ENCODE assay signal across 9 cellular contexts in the genomic region with DNA sequence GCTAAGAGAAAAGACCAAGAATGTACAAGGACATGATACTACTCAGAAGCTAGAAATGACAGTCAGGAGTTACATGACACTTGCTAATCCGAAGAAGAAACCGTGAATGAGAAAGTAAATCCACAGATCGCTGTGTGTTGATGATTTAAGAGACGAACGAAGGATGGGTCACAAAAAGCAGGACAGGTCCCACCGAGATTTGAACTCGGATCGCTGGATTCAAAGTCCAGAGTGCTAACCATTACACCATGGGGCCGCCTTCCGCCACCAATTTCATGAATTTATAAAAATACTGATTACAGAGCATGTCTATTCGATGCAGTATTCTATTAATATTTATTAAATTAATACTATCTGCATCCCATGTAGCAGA. TPM values are rescaled to one million over a fixed set of nuclear protein-coding genes. Genes with fewer than 3 reads are reported as not detected.
A peak's percentile ranks its signal among the peaks of the same experiment; 100 is the strongest.
DNase-seq lines count a peak whose midpoint lies in the region; ATAC-seq and TF ChIP-seq lines count a peak whose summit lies in the region.
"Had no signal": no experiment of that assay in that cellular context is flagged by ENCODE, and none has a peak within 500 bp of the region (broad histone marks: within the 10 kb centered on the region; RNA-seq: fewer than 3 reads in every experiment).

No MANE protein-coding gene starts in this region.

- no peak overlapping the region for H4K91ac ChIP-seq in neuronal stem cell (ENCODE audit: low read depth, low read length, poor library complexity)

- CTCF ChIA-PET in AG04449 (lab: Yijun Ruan, JAX) = no interaction called here
- CTCF ChIA-PET in HEK293T (lab: Yijun Ruan, JAX) = no interaction called here
- CTCF ChIA-PET in T-cell (lab: Charles Lee) = interaction anchor here in 1 of 2 donors (0.5 to 1.0 kb wide), 2 partner anchors 14 to 98 kb away, joined by 3 to 5 read pairs; no protein-coding TSS in a partner anchor

- H3K36me3 ChIP-seq in ectodermal cell (ENCODE audit: control insufficient read depth, insufficient read depth, low read length) = no peaks in the 10 kb centered on the region
- no peaks in the 10 kb centered on the region for H3K36me3 ChIP-seq in neuronal stem cell (replicated peaks in 1 of 2; ENCODE audit: control insufficient read depth in 2 of 2, insufficient read depth in 2 of 2, low read length in 2 of 2)

- H3K27ac Mint-ChIP-seq in T-cell = peak overlapping the region; percentile 51 to 66

- no peak overlapping the region for H3K14ac ChIP-seq in neuronal stem cell (ENCODE audit: low read length)

- no peak for DNase-seq in AG04449 (ENCODE audit: low read depth, low spot score)
- DNase-seq in HEK293T (ENCODE audit: extremely low spot score) = no peak
- peak in 14 of 34 experiments; percentile 14 to 51 (median 26) for DNase-seq in T-cell
- DNase-seq in neuronal stem cell (ENCODE audit: low spot score) = no peak
- no peak for DNase-seq in ureter (ENCODE audit: low spot score)
- no peak for DNase-seq in CD1c-positive myeloid dendritic cell (ENCODE audit: extremely low spot score)

- POLR2A ChIA-PET in AG04449 (lab: Yijun Ruan, JAX) = interaction anchor here (1.0 kb wide), 1 partner anchor 60 kb away, joined by 4 read pairs; a partner anchor contains a TSS
- POLR2A ChIA-PET in HEK293T (lab: Yijun Ruan, JAX) = no interaction called here
- POLR2A ChIA-PET in T-cell (lab: Charles Lee) = interaction anchor here in 1 of 2 donors (0.6 kb wide), 1 partner anchor 88 kb away, joined by 8 read pairs; no protein-coding TSS in a partner anchor

- no peak overlapping the region for H2BK12ac ChIP-seq in neuronal stem cell (ENCODE audit: low read length)

- H3K27me3 Mint-ChIP-seq in T-cell = no peaks in the 10 kb centered on the region

- H3K36me3 Mint-ChIP-seq in T-cell = no peaks in the 10 kb centered on the region

- H3K4me1 ChIP-seq in ectodermal cell (ENCODE audit: control insufficient read depth, insufficient read depth, low read length) = no peaks in the 10 kb centered on the region
- no peaks in the 10 kb centered on the region for H3K4me1 ChIP-seq in neuronal stem cell (ENCODE audit: control insufficient read depth in 2 of 2, insufficient read depth in 1 of 2, low read depth in 1 of 2, low read length in 2 of 2)

- H3K4me3 Mint-ChIP-seq in T-cell = peak overlapping the region in 2 of 3 donors; percentile 2 to 91
- H3K4me3 Mint-ChIP-seq: dendritic cell treated with granulocyte-macrophage colony-stimulating factor and Interleukin-4, amounts not matched to agents 40 ng/mL and 50 ng/mL, for 4 days had no signal

- TF ChIP-seq CTCF in AG04449 (IDR thresholded peaks at IDR 0.05; ENCODE audit: insufficient read depth, low read length, missing control alignments) = no peak

- peak overlapping the region; percentile 12 for H3K4me2 ChIP-seq in neuronal stem cell (ENCODE audit: insufficient read depth, low read length, poor library complexity, severe bottlenecking)

- H3K27me3 ChIP-seq in ectodermal cell (ENCODE audit: control insufficient read depth, insufficient read depth, low read length, poor library complexity, severe bottlenecking) (peaks cover 3% of the 10 kb centered on the region), neuronal stem cell (ENCODE audit: control insufficient read depth in 3 of 3, insufficient read depth in 3 of 3, low read depth in 1 of 3, low read length in 3 of 3) (no peaks in the 10 kb centered on the region)

- H3K9me3 ChIP-seq in ectodermal cell (ENCODE audit: control insufficient read depth, low read length) (no peaks in the 10 kb centered on the region), neuronal stem cell (replicated peaks in 1 of 2; ENCODE audit: control insufficient read depth in 2 of 2, insufficient read depth in 1 of 2, low read depth in 1 of 2, low read length in 2 of 2) (no peaks in the 10 kb centered on the region)

- H4K8ac ChIP-seq in neuronal stem cell (ENCODE audit: low read depth, low read length) = no peak overlapping the region

- H3K79me1 ChIP-seq in neuronal stem cell (ENCODE audit: low read depth, low read length) = no peaks in the 10 kb centered on the region

- no peak overlapping the region for H2BK15ac ChIP-seq in neuronal stem cell (ENCODE audit: low read length)

- H3K4ac ChIP-seq in neuronal stem cell (ENCODE audit: low read length) = no peak overlapping the region

- WGBS in ectodermal cell, 2 experiments = 2 to 4% methylated on average over 8 to 9 of the region's 11 CpGs
- WGBS in neuronal stem cell (ENCODE audit: extremely low coverage in 2 of 2, insufficient read length in 2 of 2, insufficient replicate concordance in 1 of 2), 2 donors = no CpG with 5 or more reads among the region's 11 CpGs

- peak overlapping the region; percentile 5 for H2AFZ ChIP-seq in neuronal stem cell (ENCODE audit: low read length)

- H2AK5ac ChIP-seq in neuronal stem cell (ENCODE audit: low read depth, low read length) = no peak overlapping the region

- no peak for ATAC-seq in T-cell (replicated peaks in 1 of 4)
- ATAC-seq in GM19463 (IDR thresholded peaks at IDR 0.05; ENCODE audit: unreplicated experiment) = no peak

- H2BK120ac ChIP-seq in neuronal stem cell (ENCODE audit: low read depth, low read length) = no peak overlapping the region

- peak overlapping the region; percentile 54; the same call in 1 of the 2 replicates for H3K4me3 ChIP-seq in AG04449 (ENCODE audit: low read depth, low read length)
- peak overlapping the region; percentile 64 for H3K4me3 ChIP-seq in ectodermal cell (ENCODE audit: insufficient read depth, low read depth, low read length)
- H3K4me3 ChIP-seq in neuronal stem cell (ENCODE audit: low read length in 2 of 2) = peak overlapping the region in 1 of 2 donors; percentile 52

- H3K9ac ChIP-seq in neuronal stem cell (ENCODE audit: low read depth, low read length, poor library complexity) = no peak overlapping the region

- peaks cover 34 to 52% (median 44%) of the 10 kb centered on the region in 3 donors for H3K4me1 Mint-ChIP-seq in T-cell

- no peak overlapping the region for H3K23ac ChIP-seq in neuronal stem cell (ENCODE audit: low read depth, low read length, poor library complexity)

- no peak overlapping the region for H2BK5ac ChIP-seq in neuronal stem cell (ENCODE audit: low read length)

- H3K9me3 Mint-ChIP-seq in T-cell = peaks cover 0 to 4% (median 0%) of the 10 kb centered on the region in 3 donors
- H3K9me3 Mint-ChIP-seq: dendritic cell treated with granulocyte-macrophage colony-stimulating factor and Interleukin-4, amounts not matched to agents 40 ng/mL and 50 ng/mL, for 4 days had no signal

- H3K27ac ChIP-seq in ectodermal cell (ENCODE audit: insufficient read depth, low read depth, low read length, poor library complexity, severe bottlenecking) (no peak overlapping the region), neuronal stem cell (replicated peaks; ENCODE audit: low read length) (no peak overlapping the region)

- no peak overlapping the region for H3K18ac ChIP-seq in neuronal stem cell (ENCODE audit: low read length)

TF ChIP-seq in HEK293T, 16 proteins besides CTCF, POLR2A, EP300 and RAD21:
- TF ChIP-seq, protein P1, sequence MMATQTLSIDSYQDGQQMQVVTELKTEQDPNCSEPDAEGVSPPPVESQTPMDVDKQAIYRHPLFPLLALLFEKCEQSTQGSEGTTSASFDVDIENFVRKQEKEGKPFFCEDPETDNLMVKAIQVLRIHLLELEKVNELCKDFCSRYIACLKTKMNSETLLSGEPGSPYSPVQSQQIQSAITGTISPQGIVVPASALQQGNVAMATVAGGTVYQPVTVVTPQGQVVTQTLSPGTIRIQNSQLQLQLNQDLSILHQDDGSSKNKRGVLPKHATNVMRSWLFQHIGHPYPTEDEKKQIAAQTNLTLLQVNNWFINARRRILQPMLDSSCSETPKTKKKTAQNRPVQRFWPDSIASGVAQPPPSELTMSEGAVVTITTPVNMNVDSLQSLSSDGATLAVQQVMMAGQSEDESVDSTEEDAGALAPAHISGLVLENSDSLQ (IDR thresholded peaks at IDR 0.05) = peak; percentile 45
- no peak for TF ChIP-seq ELF4 (IDR thresholded peaks at IDR 0.05)

RNA-seq across cellular contexts. Expression of gene BTN3A2, which starts 54.0 kb away (rescaled TPM):
- total RNA-seq in T-cell = 100 to 1,000 TPM; 135 to 314 (median 224) TPM
- polyA plus RNA-seq in ectodermal cell (2013, experiment 1 of 4) = 6.4 TPM
- 4.5 TPM for polyA plus RNA-seq in ectodermal cell (2013, experiment 2 of 4)
- 3.4 TPM for polyA plus RNA-seq in ectodermal cell (2013, experiment 3 of 4)
- 3.0 TPM for polyA plus RNA-seq in ectodermal cell (2013, experiment 4 of 4)
- 6.5 TPM for polyA plus RNA-seq in neuronal stem cell (2013, experiment 1 of 2)
- polyA plus RNA-seq in neuronal stem cell (2013, experiment 2 of 2) = 6.4 TPM
- 15.8 TPM for total RNA-seq in ureter
